In the genomic region with DNA sequence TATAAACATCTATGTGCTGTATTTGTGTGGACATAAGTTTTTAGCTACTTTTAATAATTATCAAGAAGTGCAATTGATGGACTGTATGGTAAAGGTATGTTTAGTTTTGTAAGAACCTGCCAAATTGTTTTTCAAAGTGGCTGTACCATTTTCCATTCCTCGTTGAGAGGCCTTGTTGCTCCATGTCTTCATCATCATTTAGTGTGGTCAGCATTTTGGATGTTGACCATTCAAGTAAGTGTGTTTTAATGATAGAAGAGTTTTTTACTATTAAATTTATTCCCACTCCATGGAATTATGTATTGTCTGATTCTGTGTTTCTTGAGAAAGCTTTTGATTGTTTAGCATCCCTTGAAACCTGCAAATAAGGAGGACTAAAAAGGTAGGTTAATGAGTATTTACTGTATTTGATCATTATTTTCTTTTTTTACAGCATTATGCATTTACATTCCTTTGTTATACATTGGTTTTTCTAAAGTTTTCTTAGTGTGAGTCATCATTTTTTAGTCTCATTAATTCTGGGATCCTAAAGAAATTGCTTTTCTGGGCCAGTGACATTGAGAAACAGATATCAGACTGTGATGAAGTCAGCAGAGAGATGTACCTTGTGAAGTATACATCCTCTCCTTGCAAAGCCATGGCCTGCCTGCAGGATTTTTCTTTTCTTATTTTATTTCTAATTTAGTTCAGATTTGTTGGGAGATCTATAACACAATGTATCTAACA, we compare ENCODE assay signal across 25 cellular contexts.
A peak's percentile ranks its signal among the peaks of the same experiment; 100 is the strongest.
DNase-seq lines count a peak whose midpoint lies in the region; ATAC-seq and TF ChIP-seq lines count a peak whose summit lies in the region.
"Had no signal": no experiment of that assay in that cellular context is flagged by ENCODE, and none has a peak within 500 bp of the region (broad histone marks: within the 10 kb centered on the region; RNA-seq: fewer than 3 reads in every experiment).

No MANE protein-coding gene starts in this region.

- WGBS in upper lobe of left lung, 2 donors = 83 to 85% methylated on average over 1 of the region's 1 CpG

- DNase-seq in AG04450 (ENCODE audit: low read depth, low spot score) (peak; percentile 7), M059J (ENCODE audit: low read depth) (peak; percentile 40), cardiac fibroblast (ENCODE audit: low read depth in 2 of 2) (peak; percentile 39 to 71), hepatic stellate cell (ENCODE audit: low spot score) (peak; percentile 2), upper lobe of left lung (no peak), ureter (ENCODE audit: low spot score) (no peak), HEK293T (ENCODE audit: extremely low spot score) (no peak)
- DNase-seq: activated CD4-positive, alpha-beta T cell treated with anti-CD3 and anti-CD28 coated beads, Interleukin-2, amount 50 U/mL, for 48 hours; activated gamma-delta T cell treated with Interleukin-2 at 50 U/mL for 16 hours; activated naive CD8-positive, alpha-beta T cell treated with anti-CD3 and anti-CD28 coated beads, Interleukin-2, amount 10 ng/mL, durations not matched to agents 7 days and 5 days; activated T-cell treated with anti-CD3 and anti-CD28 coated beads, Interleukin-2, amount 50 U/mL, for 48 hours; body of pancreas; CD4-positive, alpha-beta memory T cell; islet precursor cell; left lung; nephron progenitor cell; ovary; small intestine; stimulated activated naive CD4-positive, alpha-beta T cell; T-helper 17 cell; upper lobe of right lung had no signal

- H3K4me1 ChIP-seq in upper lobe of left lung = no peaks in the 10 kb centered on the region
- H3K4me1 ChIP-seq: body of pancreas, left lung, upper lobe of right lung had no signal

- ATAC-seq in HG02981 (IDR thresholded peaks at IDR 0.05; ENCODE audit: unreplicated experiment) (no peak), upper lobe of left lung (ENCODE audit: low FRiP score in 2 of 2) (no peak)
- ATAC-seq: activated CD4-positive, CD25-positive, alpha-beta regulatory T cell treated with anti-CD3 and anti-CD28 coated beads, Interleukin-2, amount 50 U/mL, for 24 hours; body of pancreas; HCT116; left lung; T-helper 17 cell; upper lobe of right lung had no signal

- H3K27ac ChIP-seq in AG04450 (ENCODE audit: low read depth, low read length) (no peak overlapping the region), upper lobe of left lung (no peak overlapping the region)
- H3K27ac ChIP-seq: body of pancreas, left lung, ovary, SK-N-MC, upper lobe of right lung had no signal

- H3K27me3 ChIP-seq in AG04450 (ENCODE audit: control insufficient read depth, insufficient read depth, low read length) = no peaks in the 10 kb centered on the region
- no peaks in the 10 kb centered on the region for H3K27me3 ChIP-seq in upper lobe of left lung
- H3K27me3 ChIP-seq: body of pancreas, left lung, ovary, upper lobe of right lung had no signal

- H3K9me3 ChIP-seq in AG04450 (ENCODE audit: control insufficient read depth, insufficient read depth, low read length) = peaks cover 3% of the 10 kb centered on the region; the same call in 1 of the 2 replicates
- H3K9me3 ChIP-seq in upper lobe of left lung = no peaks in the 10 kb centered on the region
- H3K9me3 ChIP-seq: body of pancreas, ovary, upper lobe of right lung had no signal

- no peak for TF ChIP-seq CTCF in AG04450 (IDR thresholded peaks at IDR 0.05; ENCODE audit: low read depth, low read length)
- TF ChIP-seq CTCF in cardiac fibroblast (IDR thresholded peaks at IDR 0.05; ENCODE audit: low read depth, low read length) = no peak
- TF ChIP-seq CTCF in upper lobe of left lung (IDR thresholded peaks at IDR 0.05) = no peak

- H3K4me3 ChIP-seq in AG04450 (ENCODE audit: low read depth, low read length) = no peak overlapping the region
- H3K4me3 ChIP-seq in cardiac fibroblast (replicated peaks in 1 of 2; ENCODE audit: low read depth in 2 of 2, low read length in 2 of 2) = no peak overlapping the region
- no peak overlapping the region for H3K4me3 ChIP-seq in upper lobe of left lung
- H3K4me3 ChIP-seq: body of pancreas, left lung, ovary, SK-N-MC, upper lobe of right lung had no signal

- H3K36me3 ChIP-seq in upper lobe of left lung = no peaks in the 10 kb centered on the region
- H3K36me3 ChIP-seq: left lung, ovary, upper lobe of right lung had no signal

- POLR2A ChIA-PET in AG04450 (lab: Yijun Ruan, JAX) = no interaction called here
- POLR2A ChIA-PET in HEK293T (lab: Yijun Ruan, JAX) = no interaction called here

- no peak for TF ChIP-seq EP300 in upper lobe of left lung (IDR thresholded peaks at IDR 0.05)

- CTCF ChIA-PET in AG04450 (lab: Charles Lee) (no interaction called here), HEK293T (lab: Yijun Ruan, JAX) (no interaction called here)

- TF ChIP-seq POLR2A in upper lobe of left lung (IDR thresholded peaks at IDR 0.05) = no peak

TF ChIP-seq in HEK293T, 16 proteins besides CTCF, POLR2A, EP300 and RAD21:
- no peak for TF ChIP-seq NFRKB (IDR thresholded peaks at IDR 0.05)
- TF ChIP-seq CTBP1 (IDR thresholded peaks at IDR 0.05; ENCODE audit: borderline replicate concordance) = no peak
- TF ChIP-seq TARDBP (IDR thresholded peaks at IDR 0.05) = no peak
- TF ChIP-seq SP1 (IDR thresholded peaks at IDR 0.05) = no peak
- no peak for TF ChIP-seq BHLHE40 (IDR thresholded peaks at IDR 0.05; ENCODE audit: borderline replicate concordance)
- no peak for TF ChIP-seq LEF1 (IDR thresholded peaks at IDR 0.05; ENCODE audit: borderline replicate concordance)
- no peak for TF ChIP-seq ELF4 (IDR thresholded peaks at IDR 0.05)
- TF ChIP-seq HDGF (IDR thresholded peaks at IDR 0.05; ENCODE audit: borderline replicate concordance) = no peak
- TF ChIP-seq FOXM1 (IDR thresholded peaks at IDR 0.05; ENCODE audit: borderline replicate concordance) = no peak
- no peak for TF ChIP-seq ZNF384 (IDR thresholded peaks at IDR 0.05)
- TF ChIP-seq, protein P1, sequence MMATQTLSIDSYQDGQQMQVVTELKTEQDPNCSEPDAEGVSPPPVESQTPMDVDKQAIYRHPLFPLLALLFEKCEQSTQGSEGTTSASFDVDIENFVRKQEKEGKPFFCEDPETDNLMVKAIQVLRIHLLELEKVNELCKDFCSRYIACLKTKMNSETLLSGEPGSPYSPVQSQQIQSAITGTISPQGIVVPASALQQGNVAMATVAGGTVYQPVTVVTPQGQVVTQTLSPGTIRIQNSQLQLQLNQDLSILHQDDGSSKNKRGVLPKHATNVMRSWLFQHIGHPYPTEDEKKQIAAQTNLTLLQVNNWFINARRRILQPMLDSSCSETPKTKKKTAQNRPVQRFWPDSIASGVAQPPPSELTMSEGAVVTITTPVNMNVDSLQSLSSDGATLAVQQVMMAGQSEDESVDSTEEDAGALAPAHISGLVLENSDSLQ (IDR thresholded peaks at IDR 0.05) = no peak
- no peak for TF ChIP-seq L3MBTL2 (conservative IDR thresholded peaks at IDR 0.05)

Comparison
In these comparisons a context has a peak if more than half of its experiments do, and no peak if none do; other contexts are left out.
1. DNase-seq: peak in AG04450 (single experiment), M059J (single experiment), cardiac fibroblast (2 of 2) and hepatic stellate cell (single experiment); none in upper lobe of left lung (0 of 2), ureter (single experiment) and HEK293T (single experiment).